In genomic region chr6:73505142-73505541, GRCh38 we compare ENCODE assay signal across 35 cellular contexts.
"Had no signal": no experiment of that assay in that cellular context is flagged by ENCODE, and none has a peak within 500 bp of the region (broad histone marks: within the 10 kb centered on the region; RNA-seq: fewer than 3 reads in every experiment).

No MANE protein-coding gene starts in this region.

- H3K4me3 ChIP-seq: MG63 had no signal

- DNase-seq: Kasumi-1, MG63, MM.1S, MV-4-11, NCI-H1048, NCI-H1092, NCI-H1092 treated with DMSO at 0.1 percent for 48 hours, NCI-H1105, NCI-H1105 treated with DMSO at 0.1 percent for 48 hours, NCI-H1417, NCI-H1417 treated with DMSO at 0.1 percent for 48 hours, NCI-H1436, NCI-H1436 treated with DMSO at 0.1 percent for 48 hours, NCI-H146, NCI-H1694, NCI-H1694 treated with DMSO at 0.1 percent for 48 hours, NCI-H187, NCI-H187 treated with DMSO at 0.1 percent for 48 hours, NCI-H1930, NCI-H2029, NCI-H2029 treated with DMSO at 0.1 percent for 48 hours, NCI-H2081, NCI-H2081 treated with DMSO at 0.1 percent for 48 hours, NCI-H2107, NCI-H2171, NCI-H2171 treated with DMSO at 0.1 percent for 48 hours, NCI-H2227 treated with DMSO at 0.1 percent for 48 hours, NCI-H226, NCI-H345, NCI-H446, NCI-H446 treated with DMSO at 0.1 percent for 48 hours, NCI-H510A, NCI-H510A treated with DMSO at 0.1 percent for 48 hours, NCI-H524, NCI-H524 treated with DMSO at 0.1 percent for 48 hours had no signal

- H3K27me3 ChIP-seq: MG63 had no signal
